In genomic region chr12:114682920-114683708, GRCh38 we compare ENCODE assay signal across 8 cellular contexts. TPM values are rescaled to one million over a fixed set of nuclear protein-coding genes. Genes with fewer than 3 reads are reported as not detected.
DNase-seq lines count a peak whose midpoint lies in the region; ATAC-seq and TF ChIP-seq lines count a peak whose summit lies in the region.

No MANE protein-coding gene starts in this region.

- no peak for TF ChIP-seq POLR2A in thyroid gland (IDR thresholded peaks at IDR 0.05)

- TF ChIP-seq CTCF in brain microvascular endothelial cell (IDR thresholded peaks at IDR 0.05; ENCODE audit: low read depth, low read length, missing control alignments) (peak; percentile 1), left lung (IDR thresholded peaks at IDR 0.05) (no peak), thyroid gland (IDR thresholded peaks at IDR 0.05) (no peak)

- H3K27ac ChIP-seq in brain microvascular endothelial cell, result peak overlapping the region; percentile 66
- peak overlapping the region; percentile 84 to 91 for H3K27ac ChIP-seq in left lung
- peak overlapping the region; percentile 92 to 99 (median 99) for H3K27ac ChIP-seq in thyroid gland

- H3K4me3 ChIP-seq in brain microvascular endothelial cell (ENCODE audit: low read depth, low read length), result peak overlapping the region; percentile 82
- H3K4me3 ChIP-seq in left lung, result peak overlapping the region; percentile 40 to 49
- H3K4me3 ChIP-seq in thyroid gland (replicated peaks in 1 of 3), result peak overlapping the region; percentile 49 to 88 (median 77)

- ATAC-seq in left lung, result no peak
- no peak for ATAC-seq in HG03196 (IDR thresholded peaks at IDR 0.05; ENCODE audit: unreplicated experiment)
- no peak for ATAC-seq in HG03571 (IDR thresholded peaks at IDR 0.05; ENCODE audit: unreplicated experiment)

- intact Hi-C loops in left lung (cut with DNase I) (no loop called here), thyroid gland (cut with DNase I) (no loop called here)

- peaks cover 15% of the 10 kb centered on the region for H3K27me3 ChIP-seq in brain microvascular endothelial cell (replicated peaks)
- peaks cover 39 to 99% of the 10 kb centered on the region in 2 donors for H3K27me3 ChIP-seq in left lung
- no peaks in the 10 kb centered on the region for H3K27me3 ChIP-seq in thyroid gland

- peak; percentile 22 for DNase-seq in A172 (ENCODE audit: low spot score)
- peak; percentile 28 for DNase-seq in HuH-7 (ENCODE audit: low spot score)
- DNase-seq in brain microvascular endothelial cell, result no peak
- DNase-seq in left lung, result no peak
- no peak for DNase-seq in thyroid gland
- no peak for DNase-seq in NCI-H2081 treated with DMSO at 0.1 percent for 48 hours (lab: John Stamatoyannopoulos, UW)

- 0 to 1% methylated on average over 38 to 50 of the region's 51 CpGs for WGBS in thyroid gland, 2 donors

- H3K36me3 ChIP-seq in brain microvascular endothelial cell (replicated peaks) (no peaks in the 10 kb centered on the region), left lung (no peaks in the 10 kb centered on the region), thyroid gland (peaks cover 14 to 38% of the 10 kb centered on the region in 2 donors)

- H3K4me1 ChIP-seq in left lung (peaks cover 0 to 19% of the 10 kb centered on the region in 2 donors), thyroid gland (peaks cover 20 to 23% of the 10 kb centered on the region in 2 donors)

- H3K9me3 ChIP-seq in left lung (no peaks in the 10 kb centered on the region), thyroid gland (no peaks in the 10 kb centered on the region)

- in situ Hi-C loops in brain microvascular endothelial cell (cut with HindIII; ENCODE audit: low pct_ligation_motif_present, low sequenced_read_pairs), result loop anchor here (25.0 kb wide), 1 partner anchor 479 kb away; no protein-coding TSS in a partner anchor

RNA-seq across cellular contexts. Expression of gene TBX3, which starts 0.9 kb away (rescaled TPM):
- total RNA-seq in A172 (2014; rRNA removed; shearing (Covaris generic)), result 3.3 TPM in 2 replicates
- total RNA-seq in left lung, result 10 to 100 TPM; 28.3 to 48.1 TPM
- total RNA-seq in thyroid gland, result 100 to 1,000 TPM; 104 to 258 (median 192) TPM

Comparison
In these comparisons a context has a peak if more than half of its experiments do, and no peak if none do; other contexts are left out.
1. DNase-seq: peak in A172 (single experiment) and HuH-7 (single experiment); none in brain microvascular endothelial cell (single experiment), left lung (0 of 2), thyroid gland (0 of 2) and NCI-H2081 treated with DMSO at 0.1 percent for 48 hours (single experiment).
2. Peak in every context shown above with its lines, with median percentiles within 50 percentile points of each other: H3K27ac ChIP-seq and H3K4me3 ChIP-seq.